8 cellular contexts compared by ENCODE assay signal in the genomic region with DNA sequence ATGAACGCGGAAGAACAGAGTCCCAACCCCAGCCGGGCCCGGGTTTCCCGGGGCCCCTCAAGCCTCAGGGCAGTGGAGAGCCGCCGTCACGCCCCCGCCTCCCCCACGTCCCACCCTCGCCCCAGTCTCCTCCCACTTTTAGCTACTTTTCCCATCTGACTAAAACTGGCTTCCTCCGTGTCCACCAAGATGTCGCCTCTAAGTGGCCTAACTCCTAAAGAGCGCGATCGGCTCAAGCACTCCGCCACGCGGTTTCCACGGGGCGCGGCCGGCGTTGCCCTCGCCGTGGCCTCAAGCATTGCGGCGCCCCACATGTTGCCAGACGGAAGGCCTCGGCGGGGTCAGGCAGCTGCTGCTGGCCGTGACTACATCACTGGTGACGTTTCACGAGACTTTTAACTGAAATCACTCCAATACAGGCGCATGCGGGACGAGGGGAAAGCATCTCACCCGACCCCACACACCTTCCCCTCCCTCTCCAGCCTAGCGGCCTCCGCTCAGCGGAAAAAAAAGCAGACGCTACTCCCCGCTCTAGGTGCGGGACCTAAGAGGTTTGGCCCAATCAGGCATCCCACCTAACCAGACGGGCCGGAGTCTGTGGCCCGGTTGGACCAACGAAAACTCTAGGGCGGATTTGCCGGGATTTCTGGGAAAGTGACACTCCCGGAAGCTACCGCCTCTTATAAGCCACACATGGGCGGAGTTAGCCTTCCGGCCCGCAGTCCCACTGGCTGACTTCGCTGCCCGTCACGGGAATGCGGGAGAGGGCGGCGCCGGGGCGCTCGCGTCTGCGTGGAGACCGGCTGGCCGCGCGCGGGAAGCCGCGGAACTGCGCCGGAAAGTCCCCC. TPM values are rescaled to one million over a fixed set of nuclear protein-coding genes. Genes with fewer than 3 reads are reported as not detected.
DNase-seq lines count a peak whose midpoint lies in the region; TF ChIP-seq lines count a peak whose summit lies in the region.

A gene (plus strand): TSS at position 785 of the 848 bp plus-strand sequence. CDS start 3,251 bp downstream, outside the sequence.

- peaks cover 14 to 26% of the 10 kb centered on the region in 2 donors for H3K36me3 ChIP-seq in neuronal stem cell (replicated peaks in 1 of 2; ENCODE audit: control insufficient read depth in 2 of 2, insufficient read depth in 2 of 2, low read length in 2 of 2)

- no CpG with 5 or more reads among the region's 75 CpGs for WGBS in neuronal stem cell (ENCODE audit: extremely low coverage in 2 of 2, insufficient read length in 2 of 2, insufficient replicate concordance in 1 of 2), 2 donors

- H3K14ac ChIP-seq in neuronal stem cell (ENCODE audit: low read length): peak within 1 kb of the TSS; percentile 60

- no peaks in the 10 kb centered on the region for H3K9me3 Mint-ChIP-seq in activated naive CD4-positive, alpha-beta T cell treated with anti-CD3 and anti-CD28 coated beads for 36 hours

- no peaks in the 10 kb centered on the region for H3K27me3 Mint-ChIP-seq in activated naive CD4-positive, alpha-beta T cell treated with anti-CD3 and anti-CD28 coated beads for 36 hours (ENCODE audit: low read depth)

- TF ChIP-seq CTCF in HFF-Myc (IDR thresholded peaks at IDR 0.05; ENCODE audit: low read depth, low read length, missing control alignments) (no peak), subcutaneous adipose tissue (IDR thresholded peaks at IDR 0.05; ENCODE audit: low read depth) (no peak)

- CTCF ChIA-PET in activated naive CD4-positive, alpha-beta T cell treated with anti-CD3 and anti-CD28 coated beads for 36 hours (lab: Charles Lee): interaction anchor here (1.1 to 2.0 kb wide), 7 partner anchors 8 to 90 kb away, joined by 3 to 17 read pairs (median 6); a partner anchor contains a TSS

- H3K4me3 ChIP-seq in HFF-Myc (replicated peaks; ENCODE audit: low read depth, low read length) (peak within 1 kb of the TSS; percentile 94), neuronal stem cell (ENCODE audit: low read length in 2 of 2) (peak within 1 kb of the TSS; percentile 75 to 96)

- peak within 1 kb of the TSS; percentile 100 for H3K27ac Mint-ChIP-seq in activated naive CD4-positive, alpha-beta T cell treated with anti-CD3 and anti-CD28 coated beads for 36 hours

- H3K4me1 ChIP-seq in neuronal stem cell (ENCODE audit: control insufficient read depth in 2 of 2, insufficient read depth in 1 of 2, low read depth in 1 of 2, low read length in 2 of 2): peaks cover 5% of the 10 kb centered on the region in 2 donors

- peak within 1 kb of the TSS; percentile 98 for H3K18ac ChIP-seq in neuronal stem cell (ENCODE audit: low read length)

- peak within 1 kb of the TSS; percentile 35 for H2BK12ac ChIP-seq in neuronal stem cell (ENCODE audit: low read length)

- peaks cover 7% of the 10 kb centered on the region for H3K79me1 ChIP-seq in neuronal stem cell (ENCODE audit: low read depth, low read length)

- intact Hi-C loops in activated naive CD4-positive, alpha-beta T cell treated with anti-CD3 and anti-CD28 coated beads for 36 hours (cut with micrococcal nuclease): loop anchor here (1.0 to 10.0 kb wide), 8 partner anchors 8 to 1805 kb away; a partner anchor contains a TSS

- H3K4ac ChIP-seq in neuronal stem cell (ENCODE audit: low read length): peak within 1 kb of the TSS; percentile 79

- H2BK5ac ChIP-seq in neuronal stem cell (ENCODE audit: low read length): peak within 1 kb of the TSS; percentile 89

- peak within 1 kb of the TSS; percentile 87 for H3K4me2 ChIP-seq in neuronal stem cell (ENCODE audit: insufficient read depth, low read length, poor library complexity, severe bottlenecking)

- peak within 1 kb of the TSS; percentile 43 for H2AK5ac ChIP-seq in neuronal stem cell (ENCODE audit: low read depth, low read length)

- no peaks in the 10 kb centered on the region for H3K27me3 ChIP-seq in neuronal stem cell (ENCODE audit: control insufficient read depth in 3 of 3, insufficient read depth in 3 of 3, low read depth in 1 of 3, low read length in 3 of 3)

- peak within 1 kb of the TSS; percentile 96 for H2AFZ ChIP-seq in neuronal stem cell (ENCODE audit: low read length)

- peak within 1 kb of the TSS; percentile 75 for H2BK120ac ChIP-seq in neuronal stem cell (ENCODE audit: low read depth, low read length)

- H2BK15ac ChIP-seq in neuronal stem cell (ENCODE audit: low read length): peak within 1 kb of the TSS; percentile 42

- H3K9ac ChIP-seq in neuronal stem cell (ENCODE audit: low read depth, low read length, poor library complexity): peak within 1 kb of the TSS; percentile 97

- peak within 1 kb of the TSS; percentile 76 for H3K23ac ChIP-seq in neuronal stem cell (ENCODE audit: low read depth, low read length, poor library complexity)

- peaks cover 36% of the 10 kb centered on the region for H3K4me1 Mint-ChIP-seq in activated naive CD4-positive, alpha-beta T cell treated with anti-CD3 and anti-CD28 coated beads for 36 hours (ENCODE audit: low read depth)

- H3K36me3 Mint-ChIP-seq in activated naive CD4-positive, alpha-beta T cell treated with anti-CD3 and anti-CD28 coated beads for 36 hours (ENCODE audit: low read depth): peaks cover 8% of the 10 kb centered on the region

- peak within 1 kb of the TSS; percentile 94 for H3K27ac ChIP-seq in neuronal stem cell (replicated peaks; ENCODE audit: low read length)

- H3K9me3 ChIP-seq in neuronal stem cell (replicated peaks in 1 of 2; ENCODE audit: control insufficient read depth in 2 of 2, insufficient read depth in 1 of 2, low read depth in 1 of 2, low read length in 2 of 2): no peaks in the 10 kb centered on the region

- H4K91ac ChIP-seq in neuronal stem cell (ENCODE audit: low read depth, low read length, poor library complexity): peak within 1 kb of the TSS; percentile 58

- no peak within 1 kb of the TSS for H4K8ac ChIP-seq in neuronal stem cell (ENCODE audit: low read depth, low read length)

- DNase-seq in GM03348 (ENCODE audit: low spot score) (peak; percentile 95), HFF-Myc (ENCODE audit: extremely low read depth, low read depth) (peak; percentile 92), NAMALWA (ENCODE audit: low spot score) (peak; percentile 97), SK-N-DZ (ENCODE audit: low spot score) (peak; percentile 98), foreskin melanocyte (peak; percentile 98), neuronal stem cell (ENCODE audit: low spot score) (peak; percentile 96)
- peak; percentile 96 for DNase-seq in activated naive CD4-positive, alpha-beta T cell treated with anti-CD3 and anti-CD28 coated beads for 36 hours

- peak within 1 kb of the TSS; percentile 77 for H3K4me3 Mint-ChIP-seq in activated naive CD4-positive, alpha-beta T cell treated with anti-CD3 and anti-CD28 coated beads for 36 hours

RNA-seq across cellular contexts. Expression of the gene that starts here (rescaled TPM):
- 83.3 and 99.4 TPM in 2 replicates for polyA plus RNA-seq in SK-N-DZ (2014; cell fraction: cytosol; rRNA removed)
- polyA plus RNA-seq in SK-N-DZ (2014; cell fraction: nucleus; rRNA removed): 48.4 and 63.7 TPM in 2 replicates
- total RNA-seq in activated naive CD4-positive, alpha-beta T cell treated with anti-CD3 and anti-CD28 coated beads for 36 hours: 10 to 100 TPM; 31.9 to 36.9 TPM
- 32.1 TPM for polyA plus RNA-seq in neuronal stem cell (2013, experiment 1 of 2)
- 32.9 TPM for polyA plus RNA-seq in neuronal stem cell (2013, experiment 2 of 2)
- total RNA-seq in subcutaneous adipose tissue: 10 to 100 TPM; 19.8 to 23.8 (median 21.9) TPM

Comparison
In these comparisons a context has a peak if more than half of its experiments do, and no peak if none do; other contexts are left out.
1. Peak in every context shown above with its lines: DNase-seq, H3K4me3 ChIP-seq and H3K27ac ChIP-seq.